9 cellular contexts compared by ENCODE assay signal in genomic region chr3:133464573-133464972, GRCh38.
DNase-seq lines count a peak whose midpoint lies in the region; ATAC-seq and TF ChIP-seq lines count a peak whose summit lies in the region.
"Had no signal": no experiment of that assay in that cellular context is flagged by ENCODE, and none has a peak within 500 bp of the region (broad histone marks: within the 10 kb centered on the region; RNA-seq: fewer than 3 reads in every experiment).

No MANE protein-coding gene starts in this region.

- H3K27me3 ChIP-seq in PC-3 (ENCODE audit: low read length) = no peaks in the 10 kb centered on the region
- H3K27me3 ChIP-seq: right atrium auricular region had no signal

- H3K4me1 ChIP-seq in PC-3 (ENCODE audit: insufficient read depth, low read length) = peaks cover 6% of the 10 kb centered on the region; the same call in 1 of the 2 replicates

- H3K36me3 ChIP-seq in PC-3 (ENCODE audit: low read depth, low read length) = no peaks in the 10 kb centered on the region
- H3K36me3 ChIP-seq: right atrium auricular region had no signal

- H3K4me3 Mint-ChIP-seq in activated T-helper 2 cell treated with anti-CD3 and anti-CD28 coated beads, Interferon-gamma antibody, Interleukin-2, Interleukin-4, amounts not matched to agents 10 μg/mL and 5 μg/mL and 100 μg/mL, durations not matched to agents 14 hours and 24 hours and 36 hours (ENCODE audit: low read depth) = no peak overlapping the region

- H3K27me3 Mint-ChIP-seq in activated T-helper 2 cell treated with anti-CD3 and anti-CD28 coated beads, Interferon-gamma antibody, Interleukin-2, Interleukin-4, amounts not matched to agents 10 μg/mL and 5 μg/mL and 100 μg/mL, durations not matched to agents 14 hours and 24 hours and 36 hours (ENCODE audit: low read depth) = no peaks in the 10 kb centered on the region

- H3K9me3 ChIP-seq in PC-3 (ENCODE audit: low read length) = no peaks in the 10 kb centered on the region
- H3K9me3 ChIP-seq: right atrium auricular region had no signal

- no peaks in the 10 kb centered on the region for H3K9me2 ChIP-seq in PC-3 (replicated peaks; ENCODE audit: low read length)

- H3K27ac ChIP-seq in PC-3 (ENCODE audit: low read length) (no peak overlapping the region), caudate nucleus (ENCODE audit: low read depth, low read length) (no peak overlapping the region)
- H3K27ac ChIP-seq: right atrium auricular region had no signal

- no peaks in the 10 kb centered on the region for H3K9me3 Mint-ChIP-seq in activated T-helper 2 cell treated with anti-CD3 and anti-CD28 coated beads, Interferon-gamma antibody, Interleukin-2, Interleukin-4, amounts not matched to agents 10 μg/mL and 5 μg/mL and 100 μg/mL, durations not matched to agents 14 hours and 24 hours and 36 hours

- H3K4me2 ChIP-seq in PC-3 (ENCODE audit: low read length) = no peak overlapping the region

- H3K36me3 Mint-ChIP-seq in activated T-helper 2 cell treated with anti-CD3 and anti-CD28 coated beads, Interferon-gamma antibody, Interleukin-2, Interleukin-4, amounts not matched to agents 10 μg/mL and 5 μg/mL and 100 μg/mL, durations not matched to agents 14 hours and 24 hours and 36 hours (ENCODE audit: low read depth) = no peaks in the 10 kb centered on the region

- H3K79me2 ChIP-seq in PC-3 (ENCODE audit: low read length) = no peaks in the 10 kb centered on the region

- peaks cover 49% of the 10 kb centered on the region for H3K4me1 Mint-ChIP-seq in activated T-helper 2 cell treated with anti-CD3 and anti-CD28 coated beads, Interferon-gamma antibody, Interleukin-2, Interleukin-4, amounts not matched to agents 10 μg/mL and 5 μg/mL and 100 μg/mL, durations not matched to agents 14 hours and 24 hours and 36 hours (ENCODE audit: low read depth)

- H3K27ac Mint-ChIP-seq in activated T-helper 2 cell treated with anti-CD3 and anti-CD28 coated beads, Interferon-gamma antibody, Interleukin-2, Interleukin-4, amounts not matched to agents 10 μg/mL and 5 μg/mL and 100 μg/mL, durations not matched to agents 14 hours and 24 hours and 36 hours = no peak overlapping the region

- no peaks in the 10 kb centered on the region for H3F3A ChIP-seq in PC-3 (ENCODE audit: low read length, unreplicated experiment)

- CTCF ChIA-PET in PC-3 (lab: Charles Lee) = interaction anchor here (0.5 to 0.8 kb wide), 3 partner anchors 104 to 114 kb away, joined by 3 to 14 read pairs (median 5); no protein-coding TSS in a partner anchor

- intact Hi-C loops in PC-3 (cut with micrococcal nuclease) = loop anchor here (1.0 kb wide), 1 partner anchor 114 kb away; no protein-coding TSS in a partner anchor
- intact Hi-C loops in activated T-helper 2 cell treated with anti-CD3 and anti-CD28 coated beads, Interferon-gamma antibody, Interleukin-2, Interleukin-4, amounts not matched to agents 10 μg/mL and 5 μg/mL and 100 μg/mL, durations not matched to agents 14 hours and 24 hours and 36 hours (cut with micrococcal nuclease) = loop anchor here (1.0 kb wide), 1 partner anchor 20 kb away; no protein-coding TSS in a partner anchor

- BruUV-seq in PC-3 (replicated peaks; lab: Mats Ljungman, UMichigan) = no TSS peak

- POLR2A ChIA-PET in PC-3 (lab: Charles Lee; ENCODE audit: unreplicated experiment) = no interaction called here

- H3K9ac ChIP-seq in PC-3 (ENCODE audit: low read length) = no peak overlapping the region

- H4K20me1 ChIP-seq in PC-3 (ENCODE audit: low read length) = no peaks in the 10 kb centered on the region

- TF ChIP-seq CTCF in AG09319 (IDR thresholded peaks at IDR 0.05; ENCODE audit: low read depth, low read length) (peak; percentile 52), PC-3 (conservative IDR thresholded peaks at IDR 0.05; ENCODE audit: low read depth, low read length) (peak; percentile 56)

- H3K4me3 ChIP-seq in PC-3 (ENCODE audit: low read length) = no peak overlapping the region
- H3K4me3 ChIP-seq: right atrium auricular region had no signal

- DNase-seq in AG09319 (ENCODE audit: extremely low read depth, low read depth) (no peak), PC-3 (peak; percentile 62), fibroblast of peridontal ligament (ENCODE audit: extremely low read depth) (peak; percentile 68), caudate nucleus (lab: John Stamatoyannopoulos, UW) (no peak)
- DNase-seq in activated T-helper 2 cell treated with anti-CD3 and anti-CD28 coated beads, Interferon-gamma antibody, Interleukin-2, Interleukin-4, amounts not matched to agents 10 μg/mL and 5 μg/mL and 100 μg/mL, durations not matched to agents 14 hours and 24 hours and 36 hours (ENCODE audit: low spot score) = no peak
- DNase-seq in activated CD4-positive, CD25-positive, alpha-beta regulatory T cell (lab: John Stamatoyannopoulos, UW) = no peak

- no peak overlapping the region for H2AFZ ChIP-seq in PC-3 (ENCODE audit: low read length)

- peak; percentile 40 for ATAC-seq in GM18909 (IDR thresholded peaks at IDR 0.05; ENCODE audit: poor library complexity, unreplicated experiment)
- ATAC-seq in PC-3 = peak; percentile 87
- no peak for ATAC-seq in esophagus mucosa

Comparison
In these comparisons a context has a peak if more than half of its experiments do, and no peak if none do; other contexts are left out.
1. DNase-seq: peak in PC-3 (single experiment) and fibroblast of peridontal ligament (single experiment); none in AG09319 (single experiment), activated T-helper 2 cell treated with anti-CD3 and anti-CD28 coated beads, Interferon-gamma antibody, Interleukin-2, Interleukin-4, amounts not matched to agents 10 μg/mL and 5 μg/mL and 100 μg/mL, durations not matched to agents 14 hours and 24 hours and 36 hours (single experiment), caudate nucleus (0 of 61) and activated CD4-positive, CD25-positive, alpha-beta regulatory T cell (0 of 4).